8 cellular contexts compared by ENCODE assay signal in the genomic region with DNA sequence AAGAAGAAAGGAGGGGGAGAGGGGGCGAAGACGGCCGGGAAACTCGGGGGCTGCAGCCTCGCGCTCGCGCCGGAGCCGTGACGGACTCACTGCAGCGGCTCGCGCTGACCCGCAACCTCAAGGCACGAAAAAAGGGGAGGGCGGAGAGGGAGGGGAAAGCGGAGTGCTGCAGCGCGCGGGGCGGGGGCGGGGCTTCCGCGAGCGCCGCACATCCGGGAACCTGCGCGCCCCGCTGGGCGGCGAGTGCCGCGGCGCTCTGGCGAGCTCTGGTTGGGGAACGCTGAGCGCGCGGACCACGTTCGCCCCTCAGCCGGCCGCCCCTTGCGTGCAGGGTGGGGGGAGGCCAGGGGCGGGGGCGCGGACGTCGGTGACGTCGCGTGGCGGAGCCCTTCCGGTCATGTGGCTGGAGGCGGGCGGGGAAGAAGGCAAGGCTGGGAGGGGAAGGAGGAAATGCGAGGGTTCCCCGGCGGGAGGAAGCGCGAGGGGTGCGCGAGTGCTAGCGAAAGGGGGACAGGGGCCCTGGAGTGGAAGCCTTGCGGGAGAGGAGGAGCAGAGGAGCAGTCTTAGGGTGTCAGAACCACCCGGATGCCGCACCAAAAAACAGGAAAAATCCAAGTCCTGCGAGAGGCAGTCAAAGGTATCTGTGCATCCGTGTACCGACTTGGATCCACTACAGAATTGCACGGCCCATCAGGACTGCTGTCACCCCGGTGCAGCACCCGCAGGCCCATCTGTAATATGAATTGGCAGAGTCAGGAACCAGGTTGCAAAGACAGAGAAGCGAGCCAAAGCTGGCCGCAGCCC. TPM values are rescaled to one million over a fixed set of nuclear protein-coding genes. Genes with fewer than 3 reads are reported as not detected.
DNase-seq lines count a peak whose midpoint lies in the region; ATAC-seq and TF ChIP-seq lines count a peak whose summit lies in the region.

A gene with protein sequence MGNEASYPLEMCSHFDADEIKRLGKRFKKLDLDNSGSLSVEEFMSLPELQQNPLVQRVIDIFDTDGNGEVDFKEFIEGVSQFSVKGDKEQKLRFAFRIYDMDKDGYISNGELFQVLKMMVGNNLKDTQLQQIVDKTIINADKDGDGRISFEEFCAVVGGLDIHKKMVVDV (minus strand): TSS at position 126 of the 804 bp plus-strand sequence. CDS start 405 bp downstream, outside the sequence.

- CTCF ChIA-PET in AG04450 (lab: Charles Lee) (no interaction called here), activated B cell treated with CpG ODN at 0.5 μM for 24 hours (lab: Charles Lee) (interaction anchor here (0.6 to 1.7 kb wide), 8 partner anchors 9 to 206 kb away, joined by 3 to 6 read pairs (median 3); no protein-coding TSS in a partner anchor)

- H3K9ac ChIP-seq in smooth muscle cell (ENCODE audit: low read depth) = peak within 1 kb of the TSS; percentile 91

- peaks cover 22% of the 10 kb centered on the region for H3K36me3 Mint-ChIP-seq in activated B cell treated with CpG ODN at 0.5 μM for 24 hours (ENCODE audit: low read depth)

- no peaks in the 10 kb centered on the region for H3K27me3 ChIP-seq in AG04450 (ENCODE audit: control insufficient read depth, insufficient read depth, low read length)
- no peaks in the 10 kb centered on the region for H3K27me3 ChIP-seq in smooth muscle cell (ENCODE audit: low read depth)

- H3K27me3 Mint-ChIP-seq in activated B cell treated with CpG ODN at 0.5 μM for 24 hours = no peaks in the 10 kb centered on the region

- H3K4me1 ChIP-seq in smooth muscle cell (ENCODE audit: low read depth) = peaks cover 29% of the 10 kb centered on the region

- H3K79me2 ChIP-seq in smooth muscle cell (ENCODE audit: low read depth) = peaks cover 49% of the 10 kb centered on the region

- ATAC-seq in GM18909 (IDR thresholded peaks at IDR 0.05; ENCODE audit: poor library complexity, unreplicated experiment) (peak; percentile 85), HG03159 (IDR thresholded peaks at IDR 0.05; ENCODE audit: unreplicated experiment) (peak; percentile 79), activated B cell treated with CpG ODN at 0.5 μM for 24 hours (ENCODE audit: low read depth) (peak; percentile 80)

- no peaks in the 10 kb centered on the region for H3K36me3 ChIP-seq in smooth muscle cell (ENCODE audit: low read depth)

- TF ChIP-seq CTCF in AG04450 (IDR thresholded peaks at IDR 0.05; ENCODE audit: low read depth, low read length) (no peak), activated B cell treated with CpG ODN at 0.5 μM for 24 hours (IDR thresholded peaks at IDR 0.05) (no peak), cardiac fibroblast (IDR thresholded peaks at IDR 0.05; ENCODE audit: low read depth, low read length) (no peak), smooth muscle cell (IDR thresholded peaks at IDR 0.05; ENCODE audit: borderline replicate concordance, insufficient read depth, poor library complexity, severe bottlenecking) (no peak)

- POLR2A ChIA-PET in AG04450 (lab: Yijun Ruan, JAX) = interaction anchor here (0.6 to 1.6 kb wide), 5 partner anchors 22 to 130 kb away, joined by 3 to 11 read pairs (median 4); a partner anchor contains a TSS
- POLR2A ChIA-PET in activated B cell treated with CpG ODN at 0.5 μM for 24 hours (lab: Charles Lee) = interaction anchor here (0.7 to 3.7 kb wide), 12 partner anchors 9 to 455 kb away, joined by 3 to 24 read pairs (median 5); a partner anchor contains a TSS

- peak within 1 kb of the TSS; percentile 86 for H2AFZ ChIP-seq in smooth muscle cell (ENCODE audit: low read depth)

- H3K9me3 Mint-ChIP-seq in activated B cell treated with CpG ODN at 0.5 μM for 24 hours = no peaks in the 10 kb centered on the region

- H3K4me2 ChIP-seq in smooth muscle cell = peak within 1 kb of the TSS; percentile 99

- H3F3A ChIP-seq in smooth muscle cell (ENCODE audit: low read depth) = peaks cover 10% of the 10 kb centered on the region

- intact Hi-C loops in activated B cell treated with CpG ODN at 0.5 μM for 24 hours (cut with micrococcal nuclease) = loop anchor here (1.0 to 5.0 kb wide), 6 partner anchors 95 to 655 kb away; a partner anchor contains a TSS

- H3K27ac ChIP-seq in AG04450 (ENCODE audit: low read depth, low read length) (peak within 1 kb of the TSS; percentile 91), smooth muscle cell (ENCODE audit: low read depth) (peak within 1 kb of the TSS; percentile 94)

- no peaks in the 10 kb centered on the region for H3K9me3 ChIP-seq in AG04450 (ENCODE audit: control insufficient read depth, insufficient read depth, low read length)
- H3K9me3 ChIP-seq in smooth muscle cell (replicated peaks; ENCODE audit: low read depth) = no peaks in the 10 kb centered on the region

- peak within 1 kb of the TSS; percentile 96 for H3K4me3 Mint-ChIP-seq in activated B cell treated with CpG ODN at 0.5 μM for 24 hours

- H3K4me1 Mint-ChIP-seq in activated B cell treated with CpG ODN at 0.5 μM for 24 hours = peaks cover 35% of the 10 kb centered on the region

- peaks cover 38% of the 10 kb centered on the region for H4K20me1 ChIP-seq in smooth muscle cell (ENCODE audit: low read depth)

- H3K27ac Mint-ChIP-seq in activated B cell treated with CpG ODN at 0.5 μM for 24 hours = peak within 1 kb of the TSS; percentile 95

- peak; percentile 92 for DNase-seq in AG04450 (ENCODE audit: low read depth, low spot score)
- peak; percentile 94 for DNase-seq in NCI-H226
- peak; percentile 95 for DNase-seq in activated B cell treated with CpG ODN at 0.5 μM for 24 hours
- DNase-seq in cardiac fibroblast (ENCODE audit: low read depth in 2 of 2) = peak; percentile 95 to 99
- peak; percentile 91 for DNase-seq in iPS-NIHi7 (ENCODE audit: extremely low spot score)
- peak; percentile 87 for DNase-seq in smooth muscle cell (lab: John Stamatoyannopoulos, UW; ENCODE audit: unreplicated experiment)

- under 1% methylated on average over 38 of the region's 77 CpGs for WGBS in smooth muscle cell (ENCODE audit: low lambda C conversion rate)

- peak within 1 kb of the TSS; percentile 82 for H3K4me3 ChIP-seq in AG04450 (ENCODE audit: low read depth, low read length)
- peak within 1 kb of the TSS; percentile 86 to 94 for H3K4me3 ChIP-seq in cardiac fibroblast (replicated peaks in 1 of 2; ENCODE audit: low read depth in 2 of 2, low read length in 2 of 2)
- H3K4me3 ChIP-seq in smooth muscle cell = peak within 1 kb of the TSS; percentile 97

RNA-seq across cellular contexts. Expression of the gene that starts here (rescaled TPM):
- polyA plus RNA-seq in AG04450 (2011; rRNA removed) (21.2 and 24.9 TPM in 2 replicates), smooth muscle cell (3.1 and 4.7 TPM in 2 replicates)
- polyA minus RNA-seq in AG04450 (2011; rRNA and poly(A)+ RNA removed) = 13.6 and 28.6 TPM in 2 replicates
- total RNA-seq in activated B cell treated with CpG ODN at 0.5 μM for 24 hours (53.5 and 56.2 TPM in 2 replicates), smooth muscle cell (33.5 and 39.1 TPM in 2 replicates)

Comparison
In these comparisons a context has a peak if more than half of its experiments do, and no peak if none do; other contexts are left out.
1. Peak in every context shown above with its lines: DNase-seq, ATAC-seq, H3K4me3 ChIP-seq and H3K27ac ChIP-seq.